7 cellular contexts compared by ENCODE assay signal in the genomic region with DNA sequence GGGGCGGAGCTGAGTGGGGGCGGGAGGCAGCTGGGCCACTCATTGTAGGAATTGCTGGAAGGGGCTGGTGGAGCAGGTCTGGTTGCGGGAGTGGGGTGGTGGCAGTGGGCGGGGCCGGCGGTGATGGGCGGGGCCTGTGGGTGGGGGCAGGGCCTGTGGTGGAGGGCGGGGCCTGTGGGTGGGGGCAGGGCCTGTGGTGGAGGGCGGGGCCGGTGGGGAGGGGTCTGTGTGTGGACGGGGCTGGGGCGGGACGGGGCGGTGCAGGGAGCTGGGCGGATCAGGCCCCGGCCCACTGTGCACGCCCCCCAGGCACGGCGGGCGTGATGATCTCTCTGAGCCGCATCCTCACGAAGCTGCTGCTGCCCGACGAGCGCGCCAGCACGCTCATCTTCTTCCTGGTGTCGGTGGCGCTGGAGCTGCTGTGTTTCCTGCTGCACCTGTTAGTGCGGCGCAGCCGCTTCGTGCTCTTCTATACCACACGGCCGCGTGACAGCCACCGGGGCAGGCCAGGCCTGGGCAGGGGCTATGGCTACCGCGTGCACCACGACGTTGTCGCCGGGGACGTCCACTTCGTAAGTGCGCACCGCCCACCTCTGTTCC.
DNase-seq lines count a peak whose midpoint lies in the region; ATAC-seq lines count a peak whose summit lies in the region.

No MANE protein-coding gene starts in this region.

- ATAC-seq in HG03175 (IDR thresholded peaks at IDR 0.05; ENCODE audit: unreplicated experiment) (peak; percentile 48), GM18498 (IDR thresholded peaks at IDR 0.05; ENCODE audit: unreplicated experiment) (no peak), HG02840 (IDR thresholded peaks at IDR 0.05; ENCODE audit: low FRiP score, unreplicated experiment) (no peak)

- DNase-seq in activated CD4-positive, CD25-positive, alpha-beta regulatory T cell treated with anti-CD3 and anti-CD28 coated beads, Interleukin-2, amount 50 U/mL, for 72 hours, result peak; percentile 48
- DNase-seq in effector CD8-positive, alpha-beta T cell (lab: John Stamatoyannopoulos, UW), result peak; percentile 68
- peak; percentile 65 for DNase-seq in stimulated activated CD4-positive, alpha-beta T cell treated with anti-CD3 and anti-CD28 coated beads, Interleukin-4, amount 100 ng/mL, for 1 hour
- no peak for DNase-seq in Kasumi-1 (lab: John Stamatoyannopoulos, UW)

Comparison
In these comparisons a context has a peak if more than half of its experiments do, and no peak if none do; other contexts are left out.
1. DNase-seq: peak in activated CD4-positive, CD25-positive, alpha-beta regulatory T cell treated with anti-CD3 and anti-CD28 coated beads, Interleukin-2, amount 50 U/mL, for 72 hours (single experiment), effector CD8-positive, alpha-beta T cell (single experiment) and stimulated activated CD4-positive, alpha-beta T cell treated with anti-CD3 and anti-CD28 coated beads, Interleukin-4, amount 100 ng/mL, for 1 hour (single experiment); none in Kasumi-1 (0 of 2).